Comparison of ENCODE assay signal across 8 cellular contexts in the genomic region with DNA sequence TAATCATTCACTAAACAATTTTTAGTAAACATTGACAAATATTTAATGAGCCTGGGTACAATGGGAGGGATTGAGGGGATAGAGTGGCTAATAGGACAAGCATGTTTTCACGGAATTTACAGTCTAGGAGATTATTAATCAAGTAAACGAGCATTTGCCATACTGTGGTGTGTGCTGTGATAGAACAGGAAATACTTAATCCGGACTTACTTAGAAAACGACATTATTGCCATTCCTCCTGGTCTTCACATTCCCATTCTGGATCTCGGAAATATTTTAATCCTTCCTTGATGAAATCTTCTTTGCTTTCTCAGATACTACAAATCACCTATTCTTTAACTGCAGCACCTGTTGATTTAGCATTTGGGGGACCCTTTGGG. TPM values are rescaled to one million over a fixed set of nuclear protein-coding genes. Genes with fewer than 3 reads are reported as not detected.
DNase-seq lines count a peak whose midpoint lies in the region; ATAC-seq and TF ChIP-seq lines count a peak whose summit lies in the region.

No MANE protein-coding gene starts in this region.

- peaks cover 5% of the 10 kb centered on the region; the same call in 1 of the 2 replicates for H4K20me1 ChIP-seq in PC-3 (ENCODE audit: low read length)

- CTCF ChIA-PET in PC-3 (lab: Charles Lee) = interaction anchor here (1.6 kb wide), 1 partner anchor 52 kb away, joined by 5 read pairs; the partner anchor contains the start of genes BCS1L and ZNF142

- no peaks in the 10 kb centered on the region for H3K9me2 ChIP-seq in PC-3 (replicated peaks; ENCODE audit: low read length)

- intact Hi-C loops in PC-3 (cut with micrococcal nuclease) = loop anchor here (1.0 to 5.0 kb wide), 4 partner anchors 19 to 136 kb away; partner anchors contain the start of genes BCS1L, CYP27A1 and ZNF142

- H3K36me3 ChIP-seq in PC-3 (ENCODE audit: low read depth, low read length) = 0 out of 2 replicates have a peak, but pooled peaks cover 2% of the 10 kb centered on the region

- H3K27me3 ChIP-seq in PC-3 (ENCODE audit: low read length) = no peaks in the 10 kb centered on the region

- H3K27me3 Mint-ChIP-seq in osteocyte (ENCODE audit: unreplicated experiment) = no peaks in the 10 kb centered on the region

- H3K4me1 Mint-ChIP-seq in osteocyte (ENCODE audit: unreplicated experiment) = peaks cover 9% of the 10 kb centered on the region

- peak overlapping the region; percentile 95 for H3K27ac Mint-ChIP-seq in osteocyte (ENCODE audit: unreplicated experiment)

- no peak for DNase-seq in PC-3
- peak; percentile 9 for DNase-seq in epithelial cell of esophagus (ENCODE audit: low read depth)
- DNase-seq in osteocyte (ENCODE audit: extremely low spot score, unreplicated experiment) = no peak
- no peak for DNase-seq in NCI-H2196 treated with DMSO at 0.1 percent for 48 hours (lab: John Stamatoyannopoulos, UW; ENCODE audit: unreplicated experiment)

- H3K79me2 ChIP-seq in PC-3 (ENCODE audit: low read length) = peaks cover 53% of the 10 kb centered on the region

- no peaks in the 10 kb centered on the region for H3K9me3 Mint-ChIP-seq in osteocyte (ENCODE audit: unreplicated experiment)

- H2AFZ ChIP-seq in PC-3 (ENCODE audit: low read length) = peak overlapping the region; percentile 86

- H3K27ac ChIP-seq in PC-3 (ENCODE audit: low read length) = peak overlapping the region; percentile 59

- no peaks in the 10 kb centered on the region for H3K9me3 ChIP-seq in PC-3 (ENCODE audit: low read length)

- H3K4me2 ChIP-seq in PC-3 (ENCODE audit: low read length) = peak overlapping the region; percentile 93

- TF ChIP-seq CTCF in PC-3 (conservative IDR thresholded peaks at IDR 0.05; ENCODE audit: low read depth, low read length) = no peak
- TF ChIP-seq CTCF in epithelial cell of esophagus (IDR thresholded peaks at IDR 0.05; ENCODE audit: insufficient read depth, low read depth, low read length, missing control alignments) = no peak
- no peak for TF ChIP-seq CTCF in osteocyte (IDR thresholded peaks at IDR 0.05)

- H3K9ac ChIP-seq in PC-3 (ENCODE audit: low read length) = peak overlapping the region; percentile 90

- peaks cover 3% of the 10 kb centered on the region for H3K36me3 Mint-ChIP-seq in osteocyte (ENCODE audit: unreplicated experiment)

- H3K4me3 Mint-ChIP-seq in osteocyte (ENCODE audit: unreplicated experiment) = peak overlapping the region; percentile 97

- POLR2A ChIA-PET in PC-3 (lab: Charles Lee; ENCODE audit: unreplicated experiment) = no interaction called here

- peaks cover 27% of the 10 kb centered on the region for H3K4me1 ChIP-seq in PC-3 (ENCODE audit: insufficient read depth, low read length)

- ATAC-seq in PC-3 (peak; percentile 19), GM18909 (IDR thresholded peaks at IDR 0.05; ENCODE audit: poor library complexity, unreplicated experiment) (no peak), HG02840 (IDR thresholded peaks at IDR 0.05; ENCODE audit: low FRiP score, unreplicated experiment) (no peak), HG03469 (IDR thresholded peaks at IDR 0.05; ENCODE audit: unreplicated experiment) (no peak)

- no peaks in the 10 kb centered on the region for H3F3A ChIP-seq in PC-3 (ENCODE audit: low read length, unreplicated experiment)

- BruUV-seq in PC-3 (replicated peaks; lab: Mats Ljungman, UMichigan) = TSS peak; percentile 79

- H3K4me3 ChIP-seq in GM08714 (ENCODE audit: low read length) (peak overlapping the region; percentile 85), PC-3 (ENCODE audit: low read length) (peak overlapping the region; percentile 84), epithelial cell of esophagus (ENCODE audit: low read length) (peak overlapping the region; percentile 90)

RNA-seq across cellular contexts. Expression of gene TTLL4, which starts 0.9 kb away (rescaled TPM):
- total RNA-seq in PC-3 (2014; rRNA removed) = 21.0 and 32.9 TPM in 2 replicates
- 23.7 and 28.6 TPM in 2 replicates for total RNA-seq in osteocyte

RNA-seq across cellular contexts. Expression of gene STK36, which starts 39.7 kb away (rescaled TPM):
- total RNA-seq in PC-3 (2014; rRNA removed) (32.9 and 48.2 TPM in 2 replicates), osteocyte (60.7 and 67.8 TPM in 2 replicates)

RNA-seq across cellular contexts. Expression of gene RNF25, which starts 39.7 kb away (rescaled TPM):
- total RNA-seq in PC-3 (2014; rRNA removed) = 35.1 and 42.4 TPM in 2 replicates
- 35.7 and 36.7 TPM in 2 replicates for total RNA-seq in osteocyte

RNA-seq across cellular contexts. Expression of gene BCS1L, which starts 52.1 kb away (rescaled TPM):
- 41.3 and 48.5 TPM in 2 replicates for total RNA-seq in PC-3 (2014; rRNA removed)
- total RNA-seq in osteocyte = 36.5 and 40.9 TPM in 2 replicates

RNA-seq across cellular contexts. Expression of gene ZNF142, which starts 52.1 kb away (rescaled TPM):
- total RNA-seq in PC-3 (2014; rRNA removed) (35.5 and 36.3 TPM in 2 replicates), osteocyte (33.4 and 35.5 TPM in 2 replicates)
